8 cellular contexts compared by ENCODE assay signal in the genomic region with DNA sequence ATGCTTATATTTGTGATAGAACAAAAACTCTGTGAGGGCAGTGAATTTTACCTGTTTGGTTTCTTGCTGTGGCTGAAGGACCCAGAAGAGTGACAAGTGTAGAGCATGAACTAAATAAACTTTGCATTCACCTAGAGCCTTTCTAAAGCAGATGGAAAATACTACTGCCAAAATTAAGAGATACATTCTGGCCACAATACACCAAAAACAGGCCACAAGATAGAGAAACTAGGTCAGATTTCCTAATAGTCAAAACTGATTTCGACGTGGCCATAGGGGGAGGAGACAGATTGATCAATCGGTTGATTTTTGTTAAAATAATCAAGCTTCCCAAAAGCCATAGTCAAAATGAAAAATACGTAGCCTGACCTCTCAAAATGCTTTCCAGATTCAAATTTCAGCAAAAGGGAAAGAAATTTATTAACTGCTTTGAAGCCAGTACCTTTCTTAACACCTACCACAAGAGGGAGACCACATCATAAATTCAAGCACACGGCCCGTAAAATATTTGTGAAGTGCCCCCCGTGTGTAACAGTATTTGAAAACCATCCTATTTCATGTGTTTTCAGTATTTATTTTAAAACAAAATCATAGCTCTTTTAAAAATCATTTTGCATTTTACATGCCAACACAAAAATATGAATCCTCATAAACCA.
DNase-seq lines count a peak whose midpoint lies in the region; TF ChIP-seq lines count a peak whose summit lies in the region.

No MANE protein-coding gene starts in this region.

- DNase-seq in AG04450 (ENCODE audit: low read depth, low spot score) (no peak), RPMI8226 (peak; percentile 30), left ventricle myocardium inferior (no peak), cerebellum (ENCODE audit: low spot score) (no peak), activated gamma-delta T cell treated with Interleukin-2 at 50 U/mL for 16 hours (no peak), GOT3 (lab: John Stamatoyannopoulos, UW) (no peak)
- no peak for DNase-seq in stimulated activated CD4-positive, alpha-beta T cell treated with anti-CD3 and anti-CD28 coated beads, Interleukin-4, amount 100 ng/mL, for 24 hours

- no peaks in the 10 kb centered on the region for H3K4me1 ChIP-seq in HEK293 (ENCODE audit: control insufficient read depth, insufficient read depth, low read length)
- peaks cover 44% of the 10 kb centered on the region for H3K4me1 ChIP-seq in left ventricle myocardium inferior

- no peak overlapping the region for H3K27ac ChIP-seq in AG04450 (ENCODE audit: low read depth, low read length)
- no peak overlapping the region for H3K27ac ChIP-seq in HEK293 (ENCODE audit: extremely low read depth, low read depth, low read length)
- H3K27ac ChIP-seq in left ventricle myocardium inferior (replicated peaks) = peak overlapping the region; percentile 68

- CTCF ChIA-PET in AG04450 (lab: Charles Lee) = interaction anchor here (0.6 to 4.2 kb wide), 33 partner anchors 9 to 495 kb away, joined by 3 to 61 read pairs (median 4); a partner anchor contains a TSS
- CTCF ChIA-PET in HEK293 (lab: Yijun Ruan, JAX) = interaction anchor here (0.6 to 4.5 kb wide), 17 partner anchors 11 to 399 kb away, joined by 3 to 46 read pairs (median 3); a partner anchor contains a TSS

- H3K9me3 ChIP-seq in AG04450 (ENCODE audit: control insufficient read depth, insufficient read depth, low read length) = no peaks in the 10 kb centered on the region
- H3K9me3 ChIP-seq in HEK293 (ENCODE audit: control insufficient read depth, insufficient read depth, low read depth, low read length) = no peaks in the 10 kb centered on the region
- H3K9me3 ChIP-seq in left ventricle myocardium inferior (replicated peaks) = no peaks in the 10 kb centered on the region

- H3K36me3 ChIP-seq in HEK293 (ENCODE audit: control insufficient read depth in 2 of 2, insufficient read depth in 1 of 2, low read length in 2 of 2) (no peaks in the 10 kb centered on the region), left ventricle myocardium inferior (no peaks in the 10 kb centered on the region)

- TF ChIP-seq CTCF in AG04450 (IDR thresholded peaks at IDR 0.05; ENCODE audit: low read depth, low read length) (peak; percentile 51), HEK293 (tag by site-specific recombination; IDR thresholded peaks at IDR 0.05) (no peak), left ventricle myocardium inferior (IDR thresholded peaks at IDR 0.05; ENCODE audit: borderline replicate concordance) (peak; percentile 64)

- intact Hi-C loops in left ventricle myocardium inferior (cut with micrococcal nuclease) = loop anchor here (2.0 kb wide), 1 partner anchor 131 kb away; no protein-coding TSS in a partner anchor

- H3K27me3 ChIP-seq in AG04450 (ENCODE audit: control insufficient read depth, insufficient read depth, low read length) (peaks cover 2% of the 10 kb centered on the region), left ventricle myocardium inferior (ENCODE audit: low read depth) (no peaks in the 10 kb centered on the region)

- POLR2A ChIA-PET in AG04450 (lab: Yijun Ruan, JAX) = no interaction called here
- POLR2A ChIA-PET in HEK293 (lab: Yijun Ruan, JAX) = no interaction called here

- no peak overlapping the region for H3K4me3 ChIP-seq in AG04450 (ENCODE audit: low read depth, low read length)
- no peak overlapping the region for H3K4me3 ChIP-seq in HEK293 (ENCODE audit: low read depth, low read length)
- peak overlapping the region; percentile 58 for H3K4me3 ChIP-seq in left ventricle myocardium inferior

TF ChIP-seq in HEK293, 187 proteins besides CTCF, POLR2A, EP300 and RAD21:
- TF ChIP-seq ZNF785 (tag by site-specific recombination; IDR thresholded peaks at IDR 0.05) (no peak), ZNF654 (tag by site-specific recombination; IDR thresholded peaks at IDR 0.05; ENCODE audit: low read depth) (peak; percentile 20; the same call in 1 of the 2 replicates)
